Comparison of ENCODE assay signal across 14 cellular contexts in the genomic region with DNA sequence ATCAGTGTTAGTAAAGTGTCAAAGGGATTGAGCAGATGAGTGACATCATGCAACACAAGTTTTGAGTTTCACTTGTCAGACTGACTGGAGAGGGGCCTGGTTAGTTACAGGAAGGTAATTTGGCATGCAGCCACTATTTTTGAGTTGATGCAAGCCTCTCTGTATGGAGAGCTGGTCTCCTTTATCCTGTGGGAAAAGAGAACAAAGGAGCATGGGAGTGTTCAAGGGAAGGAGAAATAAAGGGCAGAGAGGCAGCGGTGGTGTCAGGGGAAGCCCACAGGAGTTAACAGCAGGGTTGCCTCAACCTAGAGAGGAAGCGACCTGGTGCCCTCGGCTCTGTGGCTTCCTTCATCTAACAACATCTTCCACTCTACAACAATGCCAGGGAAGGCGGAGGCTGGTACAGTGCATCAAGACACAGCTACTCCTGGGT. TPM values are rescaled to one million over a fixed set of nuclear protein-coding genes. Genes with fewer than 3 reads are reported as not detected.
DNase-seq lines count a peak whose midpoint lies in the region; ATAC-seq and TF ChIP-seq lines count a peak whose summit lies in the region.
"Had no signal": no experiment of that assay in that cellular context is flagged by ENCODE, and none has a peak within 500 bp of the region (broad histone marks: within the 10 kb centered on the region; RNA-seq: fewer than 3 reads in every experiment).

No MANE protein-coding gene starts in this region.

- peak in 3 of 4 experiments; percentile 11 to 37 (median 36) for DNase-seq in activated CD4-positive, CD25-positive, alpha-beta regulatory T cell (lab: John Stamatoyannopoulos, UW)
- DNase-seq in activated CD4-positive, CD25-positive, alpha-beta regulatory T cell treated with anti-CD3 and anti-CD28 coated beads, Interleukin-2, amount 50 U/mL, for 72 hours, result no peak
- DNase-seq in activated CD4-positive, alpha-beta T cell treated with anti-CD3 and anti-CD28 coated beads, Interleukin-2, amount 50 U/mL, for 48 hours, result peak; percentile 50 to 62
- DNase-seq in activated naive CD8-positive, alpha-beta T cell treated with anti-CD3 and anti-CD28 coated beads, Interleukin-2, amount 10 ng/mL, durations not matched to agents 7 days and 5 days, result peak; percentile 54
- peak; percentile 49 to 61 for DNase-seq in stimulated activated naive CD8-positive, alpha-beta T cell treated with anti-CD3 and anti-CD28 coated beads, Interleukin-15, amount 100 ng/mL, for 72 hours
- no peak for DNase-seq in NCI-H1048 (lab: John Stamatoyannopoulos, UW)
- no peak for DNase-seq in PC-3
- DNase-seq: naive B cell, OCI-M1 had no signal

- peaks cover 4% of the 10 kb centered on the region for H3K9me3 Mint-ChIP-seq in activated naive CD8-positive, alpha-beta T cell treated with anti-CD3 and anti-CD28 coated beads, Interleukin-2, amount 10 ng/mL, durations not matched to agents 7 days and 5 days
- peaks cover 2 to 12% of the 10 kb centered on the region in 2 donors for H3K9me3 Mint-ChIP-seq in stimulated activated naive CD8-positive, alpha-beta T cell treated with anti-CD3 and anti-CD28 coated beads, Interleukin-15, amount 100 ng/mL, for 72 hours

- no peak overlapping the region for H2AFZ ChIP-seq in PC-3 (ENCODE audit: low read length)

- H3K27me3 ChIP-seq in PC-3 (ENCODE audit: low read length), result peaks cover 36% of the 10 kb centered on the region
- H3K27me3 ChIP-seq: cardiac muscle cell had no signal

- H4K20me1 ChIP-seq in PC-3 (ENCODE audit: low read length), result no peaks in the 10 kb centered on the region

- H3K9me2 ChIP-seq in PC-3 (replicated peaks; ENCODE audit: low read length), result 0 out of 2 replicates have a peak, but pooled peaks cover 4% of the 10 kb centered on the region

- POLR2A ChIA-PET in activated naive CD8-positive, alpha-beta T cell treated with anti-CD3 and anti-CD28 coated beads, Interleukin-2, amount 10 ng/mL, durations not matched to agents 7 days and 5 days (lab: Charles Lee), result interaction anchor here (0.7 to 1.8 kb wide), 5 partner anchors 10 to 630 kb away, joined by 3 to 7 read pairs (median 4); a partner anchor contains a TSS
- POLR2A ChIA-PET in PC-3 (lab: Charles Lee; ENCODE audit: unreplicated experiment), result no interaction called here

- peaks cover 32% of the 10 kb centered on the region for H3K36me3 Mint-ChIP-seq in activated naive CD8-positive, alpha-beta T cell treated with anti-CD3 and anti-CD28 coated beads, Interleukin-2, amount 10 ng/mL, durations not matched to agents 7 days and 5 days

- H3K4me3 ChIP-seq in PC-3 (ENCODE audit: low read length), result no peak overlapping the region
- H3K4me3 ChIP-seq: cardiac muscle cell had no signal

- ATAC-seq in activated naive CD8-positive, alpha-beta T cell treated with anti-CD3 and anti-CD28 coated beads, Interleukin-2, amount 10 ng/mL, durations not matched to agents 7 days and 5 days (ENCODE audit: low read depth), result peak; percentile 46
- ATAC-seq in stimulated activated naive CD8-positive, alpha-beta T cell treated with anti-CD3 and anti-CD28 coated beads, Interleukin-15, amount 100 ng/mL, for 72 hours, result peak; percentile 59
- ATAC-seq in GM18870 (IDR thresholded peaks at IDR 0.05; ENCODE audit: unreplicated experiment), result no peak
- ATAC-seq in PC-3, result no peak

- no peak for TF ChIP-seq CTCF in PC-3 (conservative IDR thresholded peaks at IDR 0.05; ENCODE audit: low read depth, low read length)

- peaks cover 9% of the 10 kb centered on the region for H3K4me1 ChIP-seq in PC-3 (ENCODE audit: insufficient read depth, low read length)

- peaks cover 66% of the 10 kb centered on the region for H3K4me1 Mint-ChIP-seq in activated naive CD8-positive, alpha-beta T cell treated with anti-CD3 and anti-CD28 coated beads, Interleukin-2, amount 10 ng/mL, durations not matched to agents 7 days and 5 days
- peaks cover 60% of the 10 kb centered on the region for H3K4me1 Mint-ChIP-seq in stimulated activated naive CD8-positive, alpha-beta T cell treated with anti-CD3 and anti-CD28 coated beads, Interleukin-15, amount 100 ng/mL, for 72 hours

- peak overlapping the region; percentile 97 for H3K27ac Mint-ChIP-seq in activated naive CD8-positive, alpha-beta T cell treated with anti-CD3 and anti-CD28 coated beads, Interleukin-2, amount 10 ng/mL, durations not matched to agents 7 days and 5 days
- peak overlapping the region; percentile 97 to 99 for H3K27ac Mint-ChIP-seq in stimulated activated naive CD8-positive, alpha-beta T cell treated with anti-CD3 and anti-CD28 coated beads, Interleukin-15, amount 100 ng/mL, for 72 hours

- H3F3A ChIP-seq in PC-3 (ENCODE audit: low read length, unreplicated experiment), result no peaks in the 10 kb centered on the region

- no peaks in the 10 kb centered on the region for H3K9me3 ChIP-seq in PC-3 (ENCODE audit: low read length)

- no peak overlapping the region for H3K9ac ChIP-seq in PC-3 (ENCODE audit: low read length)

- H3K79me2 ChIP-seq in PC-3 (ENCODE audit: low read length), result no peaks in the 10 kb centered on the region

- H3K4me3 Mint-ChIP-seq in activated naive CD8-positive, alpha-beta T cell treated with anti-CD3 and anti-CD28 coated beads, Interleukin-2, amount 10 ng/mL, durations not matched to agents 7 days and 5 days, result peak overlapping the region; percentile 86
- peak overlapping the region; percentile 85 to 96 for H3K4me3 Mint-ChIP-seq in stimulated activated naive CD8-positive, alpha-beta T cell treated with anti-CD3 and anti-CD28 coated beads, Interleukin-15, amount 100 ng/mL, for 72 hours
- H3K4me3 Mint-ChIP-seq: naive B cell had no signal

- intact Hi-C loops in PC-3 (cut with micrococcal nuclease), result no loop called here

- H3K27me3 Mint-ChIP-seq in activated naive CD8-positive, alpha-beta T cell treated with anti-CD3 and anti-CD28 coated beads, Interleukin-2, amount 10 ng/mL, durations not matched to agents 7 days and 5 days, result no peaks in the 10 kb centered on the region
- H3K27me3 Mint-ChIP-seq in stimulated activated naive CD8-positive, alpha-beta T cell treated with anti-CD3 and anti-CD28 coated beads, Interleukin-15, amount 100 ng/mL, for 72 hours, result no peaks in the 10 kb centered on the region

- no peaks in the 10 kb centered on the region for H3K36me3 ChIP-seq in PC-3 (ENCODE audit: low read depth, low read length)
- H3K36me3 ChIP-seq: cardiac muscle cell had no signal

- H3K4me2 ChIP-seq in PC-3 (ENCODE audit: low read length), result no peak overlapping the region

- no peak overlapping the region for H3K27ac ChIP-seq in PC-3 (ENCODE audit: low read length)
- H3K27ac ChIP-seq: cardiac muscle cell had no signal

- CTCF ChIA-PET in PC-3 (lab: Charles Lee), result no interaction called here

- BruUV-seq in PC-3 (replicated peaks; lab: Mats Ljungman, UMichigan), result no TSS peak

RNA-seq across cellular contexts. Expression of a gene that starts 2.1 kb away (rescaled TPM):
- 1 to 10 TPM; 7.3 to 7.6 TPM for total RNA-seq in activated naive CD8-positive, alpha-beta T cell treated with anti-CD3 and anti-CD28 coated beads, Interleukin-2, amount 10 ng/mL, durations not matched to agents 7 days and 5 days
- total RNA-seq in PC-3 (2014; rRNA removed), result not detected in 2 replicates
- total RNA-seq: cardiac muscle cell, fibroblast of lung, LHCN-M2, skeletal muscle tissue had no signal

Comparison
In these comparisons a context has a peak if more than half of its experiments do, and no peak if none do; other contexts are left out.
1. DNase-seq: peak in activated CD4-positive, CD25-positive, alpha-beta regulatory T cell (3 of 4), activated CD4-positive, alpha-beta T cell treated with anti-CD3 and anti-CD28 coated beads, Interleukin-2, amount 50 U/mL, for 48 hours (2 of 2), activated naive CD8-positive, alpha-beta T cell treated with anti-CD3 and anti-CD28 coated beads, Interleukin-2, amount 10 ng/mL, durations not matched to agents 7 days and 5 days (single experiment) and stimulated activated naive CD8-positive, alpha-beta T cell treated with anti-CD3 and anti-CD28 coated beads, Interleukin-15, amount 100 ng/mL, for 72 hours (2 of 2); none in activated CD4-positive, CD25-positive, alpha-beta regulatory T cell treated with anti-CD3 and anti-CD28 coated beads, Interleukin-2, amount 50 U/mL, for 72 hours (single experiment), NCI-H1048 (single experiment) and PC-3 (single experiment).
2. ATAC-seq: peak in activated naive CD8-positive, alpha-beta T cell treated with anti-CD3 and anti-CD28 coated beads, Interleukin-2, amount 10 ng/mL, durations not matched to agents 7 days and 5 days (single experiment) and stimulated activated naive CD8-positive, alpha-beta T cell treated with anti-CD3 and anti-CD28 coated beads, Interleukin-15, amount 100 ng/mL, for 72 hours (single experiment); none in GM18870 (single experiment) and PC-3 (single experiment).